Comparison of ENCODE assay signal across 21 cellular contexts in genomic region chr6:13667655-13668054, GRCh38. TPM values are rescaled to one million over a fixed set of nuclear protein-coding genes. Genes with fewer than 3 reads are reported as not detected.
DNase-seq lines count a peak whose midpoint lies in the region; ATAC-seq and TF ChIP-seq lines count a peak whose summit lies in the region.
"Had no signal": no experiment of that assay in that cellular context is flagged by ENCODE, and none has a peak within 500 bp of the region (broad histone marks: within the 10 kb centered on the region; RNA-seq: fewer than 3 reads in every experiment).

No MANE protein-coding gene starts in this region.

- H3K27me3 ChIP-seq in breast epithelium: no peaks in the 10 kb centered on the region
- H3K27me3 ChIP-seq: dorsolateral prefrontal cortex, spleen had no signal

- H3K4me3 ChIP-seq in breast epithelium: no peak overlapping the region
- no peak overlapping the region for H3K4me3 ChIP-seq in NB4 (ENCODE audit: low read depth, low read length)
- H3K4me3 ChIP-seq: dorsolateral prefrontal cortex, GM23338, mucosa of descending colon, spleen had no signal

- H3K27ac Mint-ChIP-seq in MCF 10A (ENCODE audit: low read depth, unreplicated experiment) (peak overlapping the region; percentile 3), chondrocyte (ENCODE audit: unreplicated experiment) (peak overlapping the region; percentile 27)
- H3K27ac Mint-ChIP-seq: activated CD4-positive, alpha-beta T cell treated with anti-CD3 and anti-CD28 coated beads, Interleukin-2, amount 10 ng/mL, durations not matched to agents 7 days and 5 days had no signal

- POLR2A ChIA-PET in MCF 10A (lab: Yijun Ruan, JAX): interaction anchor here (1.3 to 1.8 kb wide), 3 partner anchors 42 to 53 kb away, joined by 3 to 6 read pairs (median 4); partner anchors contain the start of genes NOL7 and RANBP9

- H3K27me3 Mint-ChIP-seq in MCF 10A (ENCODE audit: insufficient read depth, unreplicated experiment): no peaks in the 10 kb centered on the region
- H3K27me3 Mint-ChIP-seq in chondrocyte (ENCODE audit: low read depth): no peaks in the 10 kb centered on the region
- H3K27me3 Mint-ChIP-seq: activated CD4-positive, alpha-beta T cell treated with anti-CD3 and anti-CD28 coated beads, Interleukin-2, amount 10 ng/mL, durations not matched to agents 7 days and 5 days had no signal

- no peak overlapping the region for H3K27ac ChIP-seq in breast epithelium
- H3K27ac ChIP-seq: dorsolateral prefrontal cortex had no signal

- H3K4me1 Mint-ChIP-seq in MCF 10A (ENCODE audit: insufficient read depth, unreplicated experiment): peaks cover 45% of the 10 kb centered on the region
- peaks cover 69% of the 10 kb centered on the region for H3K4me1 Mint-ChIP-seq in chondrocyte (ENCODE audit: low read depth)

- TF ChIP-seq POLR2A in breast epithelium (IDR thresholded peaks at IDR 0.05): no peak
- no peak for TF ChIP-seq POLR2A in NB4 (IDR thresholded peaks at IDR 0.05; ENCODE audit: extremely low read depth, insufficient read length)

- no peak overlapping the region for H3K4me3 Mint-ChIP-seq in MCF 10A (ENCODE audit: unreplicated experiment)
- H3K4me3 Mint-ChIP-seq in chondrocyte (ENCODE audit: unreplicated experiment): no peak overlapping the region
- H3K4me3 Mint-ChIP-seq: activated CD4-positive, alpha-beta T cell treated with anti-CD3 and anti-CD28 coated beads, Interleukin-2, amount 10 ng/mL, durations not matched to agents 7 days and 5 days; GM23338 had no signal

- H3K4me1 ChIP-seq in breast epithelium: no peaks in the 10 kb centered on the region

- H3K9me3 Mint-ChIP-seq in MCF 10A (ENCODE audit: unreplicated experiment) (no peaks in the 10 kb centered on the region), chondrocyte (ENCODE audit: low read depth) (peaks cover 6% of the 10 kb centered on the region)
- H3K9me3 Mint-ChIP-seq: GM23338 had no signal

- no peaks in the 10 kb centered on the region for H3K36me3 ChIP-seq in breast epithelium
- H3K36me3 ChIP-seq: spleen had no signal

- no peaks in the 10 kb centered on the region for H3K9me3 ChIP-seq in breast epithelium
- H3K9me3 ChIP-seq: Caco-2, mucosa of descending colon had no signal

- TF ChIP-seq CTCF in MCF 10A (IDR thresholded peaks at IDR 0.05; ENCODE audit: unreplicated experiment) (no peak), breast epithelium (IDR thresholded peaks at IDR 0.05) (no peak), NB4 (IDR thresholded peaks at IDR 0.05; ENCODE audit: low read depth, low read length) (no peak), chondrocyte (IDR thresholded peaks at IDR 0.05) (no peak)

- H3K36me3 Mint-ChIP-seq in MCF 10A (ENCODE audit: insufficient read depth, unreplicated experiment): peaks cover 6% of the 10 kb centered on the region
- peaks cover 1% of the 10 kb centered on the region for H3K36me3 Mint-ChIP-seq in chondrocyte (ENCODE audit: low read depth)

- no peak for ATAC-seq in esophagus mucosa
- no peak for ATAC-seq in HG02763 (IDR thresholded peaks at IDR 0.05; ENCODE audit: unreplicated experiment)
- ATAC-seq: GM23338, left lobe of liver, mucosa of descending colon had no signal

- intact Hi-C loops in MCF 10A (cut with micrococcal nuclease) (no loop called here), breast epithelium (cut with DNase I; ENCODE audit: low total_unique reads) (loop anchor here (2.0 kb wide), 1 partner anchor 57 kb away; no protein-coding TSS in a partner anchor)

- peak; percentile 17 for DNase-seq in MCF 10A (ENCODE audit: unreplicated experiment)
- no peak for DNase-seq in breast epithelium (ENCODE audit: low spot score in 2 of 2)
- DNase-seq in NB4 (ENCODE audit: low read depth): peak; percentile 32
- DNase-seq in chondrocyte (ENCODE audit: low spot score): no peak
- no peak for DNase-seq in activated CD4-positive, alpha-beta T cell treated with anti-CD3 and anti-CD28 coated beads for 48 hours
- DNase-seq in ecto neural progenitor cell (ENCODE audit: low spot score): no peak
- DNase-seq: activated CD4-positive, alpha-beta T cell treated with anti-CD3 and anti-CD28 coated beads, Interleukin-2, amount 10 ng/mL, durations not matched to agents 7 days and 5 days; activated T-cell treated with anti-CD3 and anti-CD28 coated beads for 4 hours; Caco-2; dorsolateral prefrontal cortex; EL; erythroblast; Karpas-422; mucosa of descending colon; NCI-H1417; NCI-H524; spleen had no signal

- CTCF ChIA-PET in MCF 10A (lab: Yijun Ruan, JAX): no interaction called here

- no TSS peak for BruUV-seq in MCF 10A (replicated peaks; lab: Mats Ljungman, UMichigan)

RNA-seq across cellular contexts. Expression of gene RANBP9, which starts 44.0 kb away (rescaled TPM):
- total RNA-seq in MCF 10A (2022) (42.0 and 48.0 TPM in 2 replicates), breast epithelium (10 to 100 TPM; 43.9 to 51.5 (median 48.0) TPM), chondrocyte (53.0 to 72.0 TPM (median 71.8 TPM) in 3 replicates), esophagus mucosa (58.9 TPM)

RNA-seq across cellular contexts. Expression of gene NOL7, which starts 52.5 kb away (rescaled TPM):
- 75.2 and 98.5 TPM in 2 replicates for total RNA-seq in MCF 10A (2022)
- 10 to 100 TPM; 75.7 to 83.4 (median 80.5) TPM for total RNA-seq in breast epithelium
- total RNA-seq in chondrocyte: 49.1 to 60.4 TPM (median 49.3 TPM) in 3 replicates
- 33.1 TPM for total RNA-seq in esophagus mucosa

Comparison
In these comparisons a context has a peak if more than half of its experiments do, and no peak if none do; other contexts are left out.
1. DNase-seq: peak in MCF 10A (single experiment) and NB4 (single experiment); none in breast epithelium (0 of 2), chondrocyte (single experiment), activated CD4-positive, alpha-beta T cell treated with anti-CD3 and anti-CD28 coated beads for 48 hours (single experiment) and ecto neural progenitor cell (single experiment).